1 cellular context compared by ENCODE assay signal in genomic region chr11:117872962-117873827, GRCh38.
A peak's percentile ranks its signal among the peaks of the same experiment; 100 is the strongest.
TF ChIP-seq lines count a peak whose summit lies in the region.

No MANE protein-coding gene starts in this region.

TF ChIP-seq in endothelial cell of umbilical vein, 7 proteins besides CTCF, POLR2A, EP300 and RAD21:
- TF ChIP-seq JUN (IDR thresholded peaks at IDR 0.05; ENCODE audit: borderline replicate concordance, insufficient read depth, insufficient read length, low read depth), result no peak
- TF ChIP-seq EZH2 (IDR thresholded peaks at IDR 0.05; ENCODE audit: borderline replicate concordance, low read depth, low read length, severe bottlenecking), result peak; percentile 21
